Comparison of ENCODE assay signal across 35 cellular contexts in genomic region chr2:217067787-217068186, GRCh38.
"Had no signal": no experiment of that assay in that cellular context is flagged by ENCODE, and none has a peak within 500 bp of the region (broad histone marks: within the 10 kb centered on the region; RNA-seq: fewer than 3 reads in every experiment).

No MANE protein-coding gene starts in this region.

- H3K4me3 ChIP-seq: MG63 had no signal

- H3K36me3 ChIP-seq: MG63 had no signal

- H3K27me3 ChIP-seq: MG63 had no signal

- DNase-seq: Karpas-422, Kasumi-1, MG63, MM.1S, MV-4-11, NCI-H1048, NCI-H1092, NCI-H1092 treated with DMSO at 0.1 percent for 48 hours, NCI-H1105, NCI-H1105 treated with DMSO at 0.1 percent for 48 hours, NCI-H1417, NCI-H1417 treated with DMSO at 0.1 percent for 48 hours, NCI-H1436, NCI-H1436 treated with DMSO at 0.1 percent for 48 hours, NCI-H146, NCI-H1694, NCI-H1694 treated with DMSO at 0.1 percent for 48 hours, NCI-H187, NCI-H187 treated with DMSO at 0.1 percent for 48 hours, NCI-H1930, NCI-H2029, NCI-H2029 treated with DMSO at 0.1 percent for 48 hours, NCI-H2081, NCI-H2081 treated with DMSO at 0.1 percent for 48 hours, NCI-H2107, NCI-H2171, NCI-H2171 treated with DMSO at 0.1 percent for 48 hours, NCI-H2227 treated with DMSO at 0.1 percent for 48 hours, NCI-H226, NCI-H345, NCI-H446, NCI-H446 treated with DMSO at 0.1 percent for 48 hours, NCI-H510A, NCI-H510A treated with DMSO at 0.1 percent for 48 hours, NCI-H524 had no signal
